Comparison of ENCODE assay signal across 1 cellular context in genomic region chr9:133148351-133149129, GRCh38.
TF ChIP-seq lines count a peak whose summit lies in the region.

No MANE protein-coding gene starts in this region.

TF ChIP-seq in HEK293, 187 proteins besides CTCF, POLR2A, EP300 and RAD21 (continued from another document and continues in another):
- TF ChIP-seq PATZ1 (tag by site-specific recombination; IDR thresholded peaks at IDR 0.05), result peak; percentile 65
- TF ChIP-seq ZNF350 (tag by site-specific recombination; IDR thresholded peaks at IDR 0.05), result no peak
- TF ChIP-seq GLI4 (tag by site-specific recombination; IDR thresholded peaks at IDR 0.05), result no peak
- TF ChIP-seq ZSCAN16 (tag by site-specific recombination; IDR thresholded peaks at IDR 0.05), result no peak
- TF ChIP-seq ZBTB6 (tag by site-specific recombination; IDR thresholded peaks at IDR 0.05), result no peak
- no peak; the same call in 1 of the 2 replicates for TF ChIP-seq ZEB2 (tag by site-specific recombination; IDR thresholded peaks at IDR 0.05)
- TF ChIP-seq ZNF513 (tag by site-specific recombination; IDR thresholded peaks at IDR 0.05), result no peak
- no peak for TF ChIP-seq GFI1B (tag by site-specific recombination; IDR thresholded peaks at IDR 0.05)
- TF ChIP-seq ZNF658 (tag by site-specific recombination; IDR thresholded peaks at IDR 0.05), result no peak
- TF ChIP-seq ZBTB20 (tag by site-specific recombination; IDR thresholded peaks at IDR 0.05), result peak; percentile 68; the same call in 1 of the 2 replicates
- no peak for TF ChIP-seq ZNF433 (tag by site-specific recombination; IDR thresholded peaks at IDR 0.05; ENCODE audit: low read depth)
- TF ChIP-seq SP2 (tag by site-specific recombination; IDR thresholded peaks at IDR 0.05), result peak; percentile 66
- no peak for TF ChIP-seq ZNF660 (tag by site-specific recombination; IDR thresholded peaks at IDR 0.05)
- TF ChIP-seq ZBTB10 (tag by site-specific recombination; IDR thresholded peaks at IDR 0.05), result peak; percentile 48; the same call in 1 of the 2 replicates
- TF ChIP-seq ZNF501 (tag by site-specific recombination; IDR thresholded peaks at IDR 0.05), result no peak
- TF ChIP-seq ZNF132 (tag by site-specific recombination; IDR thresholded peaks at IDR 0.05; ENCODE audit: borderline replicate concordance), result no peak
- TF ChIP-seq ZNF214 (tag by site-specific recombination; IDR thresholded peaks at IDR 0.05; ENCODE audit: borderline replicate concordance), result no peak
- TF ChIP-seq PRDM6 (tag by site-specific recombination; IDR thresholded peaks at IDR 0.05), result no peak
- no peak for TF ChIP-seq ZNF785 (tag by site-specific recombination; IDR thresholded peaks at IDR 0.05)
- TF ChIP-seq ZNF623 (tag by site-specific recombination; IDR thresholded peaks at IDR 0.05), result no peak
- TF ChIP-seq ZNF768 (tag by site-specific recombination; IDR thresholded peaks at IDR 0.05), result no peak
- TF ChIP-seq ZNF629 (tag by site-specific recombination; IDR thresholded peaks at IDR 0.05), result no peak
- no peak for TF ChIP-seq PRDM2 (tag by site-specific recombination; IDR thresholded peaks at IDR 0.05; ENCODE audit: borderline replicate concordance)
- TF ChIP-seq ZNF341 (tag by site-specific recombination; IDR thresholded peaks at IDR 0.05; ENCODE audit: low read depth), result no peak
- no peak for TF ChIP-seq ZSCAN23 (tag by site-specific recombination; IDR thresholded peaks at IDR 0.05)
- TF ChIP-seq OSR2 (tag by site-specific recombination; IDR thresholded peaks at IDR 0.05), result no peak
- no peak for TF ChIP-seq ZNF211 (tag by site-specific recombination; IDR thresholded peaks at IDR 0.05; ENCODE audit: low read depth)
- TF ChIP-seq ZNF391 (tag by site-specific recombination; IDR thresholded peaks at IDR 0.05; ENCODE audit: borderline replicate concordance, low read depth), result peak; percentile 19; the same call in 1 of the 2 replicates
- no peak for TF ChIP-seq ZNF48 (tag by site-specific recombination; IDR thresholded peaks at IDR 0.05)
- TF ChIP-seq REPIN1 (tag by site-specific recombination; IDR thresholded peaks at IDR 0.05; ENCODE audit: low read depth), result no peak
- no peak for TF ChIP-seq ATF2 (tag by site-specific recombination; IDR thresholded peaks at IDR 0.05; ENCODE audit: low read depth)
- TF ChIP-seq ZNF560 (tag by site-specific recombination; IDR thresholded peaks at IDR 0.05; ENCODE audit: borderline replicate concordance), result no peak
- no peak for TF ChIP-seq ZNF449 (tag by site-specific recombination; IDR thresholded peaks at IDR 0.05)
- no peak for TF ChIP-seq KLF1 (tag by site-specific recombination; IDR thresholded peaks at IDR 0.05)
- TF ChIP-seq AEBP2 (tag by site-specific recombination; IDR thresholded peaks at IDR 0.05; ENCODE audit: borderline replicate concordance), result no peak
- no peak for TF ChIP-seq ZNF2 (tag by site-specific recombination; IDR thresholded peaks at IDR 0.05)
- no peak for TF ChIP-seq ZSCAN5A (tag by site-specific recombination; IDR thresholded peaks at IDR 0.05)
- no peak for TF ChIP-seq ZNF354C (tag by site-specific recombination; IDR thresholded peaks at IDR 0.05; ENCODE audit: borderline replicate concordance, low read depth)
- TF ChIP-seq ZFHX2 (tag by site-specific recombination; conservative IDR thresholded peaks at IDR 0.05), result no peak
- TF ChIP-seq ZNF670 (tag by site-specific recombination; IDR thresholded peaks at IDR 0.05; ENCODE audit: low read depth), result no peak
